8 cellular contexts compared by ENCODE assay signal in the genomic region with DNA sequence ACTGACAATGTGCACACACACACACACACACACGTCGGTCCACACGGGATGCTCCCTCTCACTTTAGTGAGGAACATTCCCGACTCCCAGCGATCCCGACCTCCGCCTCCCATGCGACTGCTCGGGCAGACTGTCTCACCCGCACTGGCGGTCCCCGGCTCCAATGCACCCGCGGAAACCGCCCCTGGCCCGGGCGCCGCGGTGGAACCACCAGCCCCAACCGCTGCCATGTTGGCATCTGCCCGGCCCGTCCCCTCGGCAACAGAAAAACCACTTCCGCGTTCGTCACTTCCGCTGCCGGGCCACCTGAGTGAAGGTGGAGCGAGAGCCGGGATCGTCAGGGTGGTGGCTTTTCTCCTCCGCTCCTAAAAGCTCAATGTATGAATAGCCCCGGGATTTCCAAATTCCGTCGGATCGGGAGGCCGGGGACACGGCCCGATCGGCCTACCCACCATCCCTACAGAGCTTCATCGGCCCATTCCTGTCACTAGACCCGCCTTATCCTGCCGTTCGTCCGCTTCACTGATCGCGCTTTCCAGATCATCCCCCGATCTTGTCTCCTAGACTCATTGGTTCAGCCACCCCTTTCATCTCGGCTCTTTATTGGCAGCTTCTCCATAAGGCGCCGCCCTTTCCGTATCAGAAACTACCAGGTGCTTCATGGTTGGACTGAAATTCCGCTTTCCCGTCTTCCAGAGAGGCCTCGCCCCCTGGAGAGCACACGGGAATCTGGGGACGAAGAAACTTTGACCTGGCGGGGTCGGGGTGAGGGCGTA. TPM values are rescaled to one million over a fixed set of nuclear protein-coding genes. Genes with fewer than 3 reads are reported as not detected.
A peak's percentile ranks its signal among the peaks of the same experiment; 100 is the strongest.
DNase-seq lines count a peak whose midpoint lies in the region; ATAC-seq, FAIRE-seq and TF ChIP-seq lines count a peak whose summit lies in the region.

A gene (minus strand): TSS at position 240 of the 776 bp plus-strand sequence. CDS start 10 bp downstream, at position 230.

- peak; percentile 98 for FAIRE-seq in GM12891 (lab: Jason Lieb, UNC)
- no peak for FAIRE-seq in urothelium cell line (lab: Jason Lieb, UNC)

- 1 to 25% (median 1%) methylated on average over 45 to 60 of the region's 60 CpGs for WGBS in psoas muscle, 3 donors

- H3K4me1 ChIP-seq in right atrium auricular region, result no peaks in the 10 kb centered on the region
- H3K4me1 ChIP-seq in psoas muscle, result no peaks in the 10 kb centered on the region

- peak within 1 kb of the TSS; percentile 51 to 57 for H3K4me3 ChIP-seq in right atrium auricular region
- peak within 1 kb of the TSS; percentile 77 for H3K4me3 ChIP-seq in psoas muscle

- intact Hi-C loops in T-helper 2 cell treated with Interferon-gamma antibody and Interleukin-4, amounts not matched to agents 100 ng/mL and 5 ng/mL, for 36 hours (cut with micrococcal nuclease), result loop anchor here (1.0 to 10.0 kb wide), 2 partner anchors 14 to 267 kb away; a partner anchor contains a TSS
- intact Hi-C loops in psoas muscle (cut with DNase I), result loop anchor here in 1 of 2 donors (10.0 kb wide), 1 partner anchor 267 kb away; no protein-coding TSS in a partner anchor

- no peaks in the 10 kb centered on the region for H3K27me3 ChIP-seq in right atrium auricular region
- no peaks in the 10 kb centered on the region for H3K27me3 ChIP-seq in psoas muscle (ENCODE audit: insufficient read depth in 3 of 3, low read length in 2 of 3)

- H3K36me3 ChIP-seq in right atrium auricular region (peaks cover 3% of the 10 kb centered on the region), psoas muscle (ENCODE audit: insufficient read depth in 1 of 2, low read depth in 1 of 2) (peaks cover 0 to 4% of the 10 kb centered on the region in 2 donors)

- H3K9me3 ChIP-seq in right atrium auricular region (no peaks in the 10 kb centered on the region), psoas muscle (no peaks in the 10 kb centered on the region)

- ATAC-seq in HG02870 (IDR thresholded peaks at IDR 0.05; ENCODE audit: unreplicated experiment), result peak; percentile 53
- peak; percentile 87 to 95 (median 88) for ATAC-seq in psoas muscle

- peak; percentile 72 for DNase-seq in GM12891 (ENCODE audit: insufficient read length, low spot score)
- DNase-seq in NCI-H2029 (lab: John Stamatoyannopoulos, UW), result peak; percentile 71
- DNase-seq in amygdala (lab: John Stamatoyannopoulos, UW), result peak; percentile 1 to 86 (median 58)
- peak; percentile 76 for DNase-seq in right atrium auricular region (ENCODE audit: low spot score)
- DNase-seq in psoas muscle, result peak; percentile 75 to 86
- DNase-seq in urothelium cell line (ENCODE audit: low spot score), result peak; percentile 84

- TF ChIP-seq POLR2A in GM12891 (IDR thresholded peaks at IDR 0.05; ENCODE audit: low read depth, low read length), result peak; percentile 64; the same call in 1 of the 2 replicates

- H3K27ac ChIP-seq in right atrium auricular region (peak within 1 kb of the TSS; percentile 72 to 78), psoas muscle (peak within 1 kb of the TSS; percentile 73)

- TF ChIP-seq CTCF in right atrium auricular region (IDR thresholded peaks at IDR 0.05), result no peak
- TF ChIP-seq CTCF in psoas muscle (IDR thresholded peaks at IDR 0.05), result no peak

TF ChIP-seq in GM12891, 5 proteins besides CTCF, POLR2A, EP300 and RAD21:
- TF ChIP-seq TAF1 (IDR thresholded peaks at IDR 0.05; ENCODE audit: low read depth, low read length) (peak; percentile 53; the same call in 1 of the 2 replicates), PAX5 (IDR thresholded peaks at IDR 0.05; ENCODE audit: insufficient read depth, low read length, severe bottlenecking) (no peak), SPI1 (IDR thresholded peaks at IDR 0.05; ENCODE audit: low read depth, low read length) (peak; percentile 42; the same call in 1 of the 2 replicates), POLR2AphosphoS5 (IDR thresholded peaks at IDR 0.05; ENCODE audit: low read depth, low read length) (peak; percentile 89), POU2F2 (IDR thresholded peaks at IDR 0.05; ENCODE audit: low read depth, low read length) (peak; percentile 65; the same call in 1 of the 2 replicates)

RNA-seq across cellular contexts. Expression of the gene that starts here (rescaled TPM):
- 13.9 TPM for polyA plus RNA-seq in GM12891 (2012; ENCODE audit: low read depth, missing spikeins)
- total RNA-seq in T-helper 2 cell treated with Interferon-gamma antibody and Interleukin-4, amounts not matched to agents 100 ng/mL and 5 ng/mL, for 36 hours, result 17.9 and 18.3 TPM in 2 replicates
- 10 to 100 TPM; 16.8 to 18.8 TPM for total RNA-seq in right atrium auricular region
- 10 to 100 TPM in 2 of 4 donors, 1 to 10 TPM in 2; 8.8 to 13.4 (median 11.2) TPM for total RNA-seq in psoas muscle
- 10 to 100 TPM; 13.2 to 26.1 (median 19.7) TPM for polyA plus RNA-seq in psoas muscle

Comparison
In these comparisons a context has a peak if more than half of its experiments do, and no peak if none do; other contexts are left out.
1. Peak in every context shown above with its lines: DNase-seq, ATAC-seq, H3K4me3 ChIP-seq and H3K27ac ChIP-seq.